21 cellular contexts compared by ENCODE assay signal in the genomic region with DNA sequence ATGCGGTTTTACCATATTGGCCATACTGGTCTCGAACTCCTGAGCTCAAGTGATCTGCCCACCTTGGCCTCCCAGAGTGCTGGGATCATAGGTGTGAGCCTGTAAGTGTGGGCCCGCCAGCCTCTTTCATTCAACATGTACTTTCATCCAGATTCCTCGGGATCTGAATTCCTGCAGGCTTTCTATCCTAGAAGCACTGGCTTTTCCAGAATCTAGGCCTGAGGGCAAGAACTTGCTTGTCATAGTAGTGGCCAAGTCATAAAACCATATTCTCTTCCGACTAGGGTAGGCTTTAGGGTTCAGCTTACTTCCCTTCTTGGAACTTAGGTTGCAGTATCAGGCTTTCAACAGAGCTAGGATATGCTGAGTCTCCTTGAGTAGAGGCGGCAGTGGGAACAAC. TPM values are rescaled to one million over a fixed set of nuclear protein-coding genes. Genes with fewer than 3 reads are reported as not detected.
DNase-seq lines count a peak whose midpoint lies in the region; ATAC-seq, FAIRE-seq and TF ChIP-seq lines count a peak whose summit lies in the region.
"Had no signal": no experiment of that assay in that cellular context is flagged by ENCODE, and none has a peak within 500 bp of the region (broad histone marks: within the 10 kb centered on the region; RNA-seq: fewer than 3 reads in every experiment).

No MANE protein-coding gene starts in this region.

- ATAC-seq in activated T-cell treated with anti-CD3 and anti-CD28 coated beads, Interleukin-2, amount 50 U/mL, for 72 hours (replicated peaks in 1 of 2): no peak
- ATAC-seq in K562 (no peak), GM19463 (IDR thresholded peaks at IDR 0.05; ENCODE audit: unreplicated experiment) (no peak)
- ATAC-seq: body of pancreas, gastroesophageal sphincter had no signal

- no peaks in the 10 kb centered on the region for H3K9me3 Mint-ChIP-seq in activated T-cell treated with anti-CD3 and anti-CD28 coated beads, Interleukin-2, amount 50 U/mL, for 72 hours

- no peaks in the 10 kb centered on the region for H3K9me2 ChIP-seq in OCI-LY7 (ENCODE audit: insufficient read depth, low read length)

- FAIRE-seq in K562 (lab: Jason Lieb, UNC): peak; percentile 52

- H3K79me2 ChIP-seq in OCI-LY7 (ENCODE audit: insufficient read depth, low read depth, low read length) (peaks cover 51% of the 10 kb centered on the region), K562 (ENCODE audit: control insufficient read depth, insufficient read depth, low read length) (peaks cover 13% of the 10 kb centered on the region)
- H3K79me2 ChIP-seq: parathyroid adenoma had no signal

- POLR2A ChIA-PET in OCI-LY7 (lab: Charles Lee): interaction anchor here (0.6 to 1.9 kb wide), 10 partner anchors 10 to 187 kb away, joined by 3 to 8 read pairs (median 4); partner anchors contain the start of genes PRMT7 and SLC7A6OS
- POLR2A ChIA-PET in K562 (lab: Yijun Ruan, JAX): interaction anchor here (0.6 to 1.5 kb wide), 8 partner anchors 8 to 509 kb away, joined by 3 to 7 read pairs (median 4); partner anchors contain the start of genes DDX28, DUS2, PRMT7 and SLC7A6

- no peak overlapping the region for H3K4me3 Mint-ChIP-seq in activated T-cell treated with anti-CD3 and anti-CD28 coated beads, Interleukin-2, amount 50 U/mL, for 72 hours

- BruUV-seq in OCI-LY7 (replicated peaks; lab: Mats Ljungman, UMichigan): no TSS peak
- BruUV-seq in K562 (replicated peaks; lab: Mats Ljungman, UMichigan): no TSS peak

- H3K4me2 ChIP-seq in OCI-LY7 (ENCODE audit: low read length) (peak overlapping the region; percentile 91), K562 (ENCODE audit: insufficient read depth, low read length) (no peak overlapping the region)

- H4K20me1 ChIP-seq in OCI-LY7 (ENCODE audit: insufficient read depth, low read length) (no peaks in the 10 kb centered on the region), K562 (replicated peaks; ENCODE audit: control insufficient read depth, insufficient read depth, low read length) (no peaks in the 10 kb centered on the region; the same call in 1 of the 2 replicates)

- no peak for TF ChIP-seq RAD21 in K562 (CRISPR knock-in tag; conservative IDR thresholded peaks at IDR 0.05 in 1 of 2, IDR thresholded peaks at IDR 0.05 in 1 of 2)

- in situ Hi-C loops in K562 (cut with MboI): no loop called here

- no peak for DNase-seq in activated T-cell treated with anti-CD3 and anti-CD28 coated beads, Interleukin-2, amount 50 U/mL, for 72 hours
- DNase-seq in activated T-cell treated with anti-CD3 and anti-CD28 coated beads, Interleukin-2, amount 50 U/mL, for 48 hours: no peak
- DNase-seq in OCI-LY7 (ENCODE audit: low spot score): no peak
- DNase-seq in K562 (ENCODE audit: extremely low read depth in 1 of 4, low spot score in 3 of 4): no peak
- DNase-seq in thyroid gland: no peak
- DNase-seq in WERI-Rb-1: no peak
- DNase-seq in suprapubic skin (ENCODE audit: low spot score in 2 of 2): no peak
- DNase-seq: ACHN; body of pancreas; COR-L47; lower lobe of right lung; NCI-H146; NCI-H226; stimulated activated CD4-positive, alpha-beta T cell treated with anti-CD3 and anti-CD28 coated beads, Interleukin-4, amount 100 ng/mL, for 4 hours had no signal

- H3K27ac Mint-ChIP-seq in activated T-cell treated with anti-CD3 and anti-CD28 coated beads, Interleukin-2, amount 50 U/mL, for 72 hours: peak overlapping the region; percentile 82

- TF ChIP-seq POLR2A in K562 (conservative IDR thresholded peaks at IDR 0.05) (no peak), thyroid gland (IDR thresholded peaks at IDR 0.05) (no peak), suprapubic skin (IDR thresholded peaks at IDR 0.05) (no peak)

- H3K9me3 ChIP-seq in OCI-LY7 (ENCODE audit: low read length): no peaks in the 10 kb centered on the region
- H3K9me3 ChIP-seq in K562 (replicated peaks; ENCODE audit: control insufficient read depth, insufficient read depth, low read depth, low read length): no peaks in the 10 kb centered on the region
- no peaks in the 10 kb centered on the region for H3K9me3 ChIP-seq in thyroid gland
- no peaks in the 10 kb centered on the region for H3K9me3 ChIP-seq in WERI-Rb-1 (ENCODE audit: severe bottlenecking)
- no peaks in the 10 kb centered on the region for H3K9me3 ChIP-seq in suprapubic skin
- H3K9me3 ChIP-seq: body of pancreas, gastroesophageal sphincter, lower lobe of right lung had no signal

- no peaks in the 10 kb centered on the region for H3K9me1 ChIP-seq in K562 (ENCODE audit: control insufficient read depth, insufficient read depth, low read length)

- peaks cover 76% of the 10 kb centered on the region for H3K4me1 Mint-ChIP-seq in activated T-cell treated with anti-CD3 and anti-CD28 coated beads, Interleukin-2, amount 50 U/mL, for 72 hours (ENCODE audit: low read depth)

- H3K4me3 ChIP-seq in OCI-LY7 (ENCODE audit: low read depth, low read length, poor library complexity, severe bottlenecking) (peak overlapping the region; percentile 44), K562 (no peak overlapping the region), thyroid gland (replicated peaks in 1 of 3) (no peak overlapping the region), WERI-Rb-1 (ENCODE audit: low read depth, low read length) (no peak overlapping the region), suprapubic skin (no peak overlapping the region)
- H3K4me3 ChIP-seq: body of pancreas, coronary artery, gastroesophageal sphincter, lower lobe of right lung, skin epidermis had no signal

- H2AFZ ChIP-seq in OCI-LY7 (ENCODE audit: low read length): no peak overlapping the region
- no peak overlapping the region for H2AFZ ChIP-seq in K562 (ENCODE audit: low read depth, low read length)
- H2AFZ ChIP-seq: parathyroid adenoma had no signal

- no peaks in the 10 kb centered on the region for H3K27me3 ChIP-seq in K562 (ENCODE audit: control insufficient read depth in 2 of 2, insufficient read depth in 2 of 2, low read length in 2 of 2)
- no peaks in the 10 kb centered on the region for H3K27me3 ChIP-seq in thyroid gland
- H3K27me3 ChIP-seq in WERI-Rb-1 (ENCODE audit: insufficient read depth, low read depth, severe bottlenecking): no peaks in the 10 kb centered on the region
- no peaks in the 10 kb centered on the region for H3K27me3 ChIP-seq in suprapubic skin
- H3K27me3 ChIP-seq: body of pancreas, gastroesophageal sphincter had no signal

- no peak overlapping the region for H3K9ac ChIP-seq in K562 (ENCODE audit: insufficient read depth in 1 of 2, low read depth in 2 of 2, low read length in 2 of 2)
- H3K9ac ChIP-seq: parathyroid adenoma had no signal

- CTCF ChIA-PET in OCI-LY7 (lab: Charles Lee; ENCODE audit: unreplicated experiment): interaction anchor here (0.7 kb wide), 1 partner anchor 22 kb away, joined by 3 read pairs; no protein-coding TSS in a partner anchor
- CTCF ChIA-PET in K562 (lab: Yijun Ruan, JAX; ENCODE audit: low intra/inter-chr PET ratio): no interaction called here

- peaks cover 6 to 24% of the 10 kb centered on the region in 2 donors for H3K36me3 Mint-ChIP-seq in activated T-cell treated with anti-CD3 and anti-CD28 coated beads, Interleukin-2, amount 50 U/mL, for 72 hours (ENCODE audit: insufficient read depth in 2 of 2)

- H3K27me3 Mint-ChIP-seq in activated T-cell treated with anti-CD3 and anti-CD28 coated beads, Interleukin-2, amount 50 U/mL, for 72 hours (ENCODE audit: low read depth): no peaks in the 10 kb centered on the region

- TF ChIP-seq CTCF in OCI-LY7 (conservative IDR thresholded peaks at IDR 0.05; ENCODE audit: low read length) (no peak), K562 (IDR thresholded peaks at IDR 0.05 in 2 of 3, conservative IDR thresholded peaks at IDR 0.05 in 1 of 3; ENCODE audit: insufficient read depth in 2 of 3, low read depth in 1 of 3, low read length in 3 of 3) (no peak), thyroid gland (IDR thresholded peaks at IDR 0.05) (no peak), WERI-Rb-1 (IDR thresholded peaks at IDR 0.05; ENCODE audit: low read depth, low read length) (no peak), suprapubic skin (IDR thresholded peaks at IDR 0.05) (no peak)

- intact Hi-C loops in OCI-LY7 (cut with micrococcal nuclease; ENCODE audit: unreplicated experiment) (no loop called here), K562 (cut with micrococcal nuclease) (no loop called here), thyroid gland (cut with DNase I) (no loop called here)

- peaks cover 76% of the 10 kb centered on the region for H3K4me1 ChIP-seq in OCI-LY7 (ENCODE audit: insufficient read depth, low read length, poor library complexity, severe bottlenecking)
- peaks cover 0 to 15% of the 10 kb centered on the region in 2 experiments; a peak in 4 of 5 replicates for H3K4me1 ChIP-seq in K562 (replicated peaks in 1 of 2; ENCODE audit: control insufficient read depth in 2 of 2, insufficient read depth in 2 of 2, low read length in 2 of 2)
- peaks cover 30 to 76% of the 10 kb centered on the region in 2 donors for H3K4me1 ChIP-seq in thyroid gland
- H3K4me1 ChIP-seq in suprapubic skin: peaks cover 60% of the 10 kb centered on the region
- H3K4me1 ChIP-seq: body of pancreas, parathyroid adenoma had no signal

- TF ChIP-seq EP300 in K562 (IDR thresholded peaks at IDR 0.05; ENCODE audit: low read length): no peak
- no peak for TF ChIP-seq EP300 in suprapubic skin (IDR thresholded peaks at IDR 0.05)

- H3K27ac ChIP-seq in OCI-LY7 (ENCODE audit: low read depth, low read length, poor library complexity, severe bottlenecking) (peak overlapping the region; percentile 97), K562 (ENCODE audit: extremely low read depth, low read depth, low read length) (no peak overlapping the region), thyroid gland (peak overlapping the region in 2 of 3 donors; percentile 51 to 77), WERI-Rb-1 (no peak overlapping the region), suprapubic skin (no peak overlapping the region)
- H3K27ac ChIP-seq: body of pancreas, coronary artery, gastroesophageal sphincter, lower lobe of right lung, parathyroid adenoma, RWPE1 had no signal

- H3K36me3 ChIP-seq in OCI-LY7 (ENCODE audit: insufficient read depth, low read length): peaks cover 57% of the 10 kb centered on the region
- peaks cover 54% of the 10 kb centered on the region for H3K36me3 ChIP-seq in K562 (ENCODE audit: control insufficient read depth, insufficient read depth, low read length)
- H3K36me3 ChIP-seq in thyroid gland: peaks cover 6 to 11% of the 10 kb centered on the region in 2 donors
- H3K36me3 ChIP-seq in WERI-Rb-1: peaks cover 30% of the 10 kb centered on the region
- H3K36me3 ChIP-seq in suprapubic skin: peaks cover 7% of the 10 kb centered on the region

- 88% methylated on average over 6 of the region's 6 CpGs for WGBS in K562 (ENCODE audit: insufficient coverage, low coverage, missing lambda C conversion rate)
- whole genome bisulfite sequencing in thyroid gland, 2 donors: 97 to 99% methylated on average over 6 of the region's 6 CpGs
- 79% methylated on average over 6 of the region's 6 CpGs for WGBS in suprapubic skin

RNA-seq across cellular contexts. Expression of gene SLC7A6, which starts 15.4 kb away (rescaled TPM):
- total RNA-seq in activated T-cell treated with anti-CD3 and anti-CD28 coated beads, Interleukin-2, amount 50 U/mL, for 72 hours: 100 to 1,000 TPM in 1 of 2 donors, 10 to 100 TPM in 1; 99.8 to 131 TPM
- 50.9 and 53.1 TPM in 2 replicates for total RNA-seq in OCI-LY7 (2014; rRNA removed; shearing (Covaris generic))
- total RNA-seq in OCI-LY7 (2022): 79.5 and 98.8 TPM in 2 replicates
- 281 and 367 TPM in 2 replicates for total RNA-seq in K562 (2011; cell fraction: chromatin; rRNA removed; ENCODE audit: low replicate concordance)
- total RNA-seq in K562 (2011; cell fraction: nucleolus; rRNA removed): 181 and 198 TPM in 2 replicates
- total RNA-seq in K562 (2011; cell fraction: nucleoplasm; rRNA removed): 210 and 290 TPM in 2 replicates
- total RNA-seq in K562 (2014; rRNA removed): 18.8 and 26.2 TPM in 2 replicates
- total RNA-seq in K562 (2014; rRNA removed; fragmentation: Illumina TruSeq; extraction: Trizol): 29.8 and 33.6 TPM in 2 replicates
- 27.7 and 28.7 TPM in 2 replicates for total RNA-seq in K562 (2015; rRNA removed; fragmentation: Illumina TruSeq; extraction: Trizol)
- 58.0 and 59.8 TPM in 2 replicates for total RNA-seq in K562 (2021)
- 55.7 and 60.1 TPM in 2 replicates for polyA plus RNA-seq in K562 (2011; rRNA removed)
- polyA plus RNA-seq in K562 (2011; cell fraction: cytosol; rRNA removed): 63.4 and 107 TPM in 2 replicates
- 196 and 243 TPM in 2 replicates for polyA plus RNA-seq in K562 (2011; cell fraction: nucleus; rRNA removed)
- polyA plus RNA-seq in K562 (2012): 24.5 and 25.3 TPM in 2 replicates
- 51.9 and 53.3 TPM in 2 replicates for polyA plus RNA-seq in K562 (2014; fragmentation: Illumina TruSeq; extraction: Trizol)
- 10 to 100 TPM; 12.6 to 12.8 TPM for polyA plus RNA-seq in K562 (2014; fragmentation: Nextera tagmentation; extraction: Ambion mirVana)
- polyA plus RNA-seq in K562 (2014; rRNA removed): 38.6 and 44.6 TPM in 2 replicates
- 73.8 and 89.0 TPM in 2 replicates for polyA minus RNA-seq in K562 (2011; rRNA and poly(A)+ RNA removed)
- 29.8 and 51.2 TPM in 2 replicates for polyA minus RNA-seq in K562 (2011; cell fraction: cytosol; rRNA and poly(A)+ RNA removed)
- polyA minus RNA-seq in K562 (2011; cell fraction: nucleus; rRNA and poly(A)+ RNA removed): 43.2 and 62.4 TPM in 2 replicates
- total RNA-seq in thyroid gland: 100 to 1,000 TPM in 1 of 4 donors, 10 to 100 TPM in 3; 73.1 to 116 (median 85.7) TPM
- total RNA-seq in suprapubic skin: 100 to 1,000 TPM in 1 of 4 donors, 10 to 100 TPM in 3; 31.5 to 167 (median 49.0) TPM

RNA-seq across cellular contexts. Expression of gene SLC7A6OS, which starts 31.0 kb away (rescaled TPM):
- total RNA-seq in activated T-cell treated with anti-CD3 and anti-CD28 coated beads, Interleukin-2, amount 50 U/mL, for 72 hours: 10 to 100 TPM; 21.9 to 25.8 TPM
- 28.6 and 35.2 TPM in 2 replicates for total RNA-seq in OCI-LY7 (2014; rRNA removed; shearing (Covaris generic))
- total RNA-seq in OCI-LY7 (2022): 33.4 and 35.8 TPM in 2 replicates
- total RNA-seq in K562 (2011; cell fraction: chromatin; rRNA removed; ENCODE audit: low replicate concordance): 26.2 and 38.5 TPM in 2 replicates
- total RNA-seq in K562 (2011; cell fraction: nucleolus; rRNA removed): 20.0 and 22.3 TPM in 2 replicates
- 30.6 and 38.6 TPM in 2 replicates for total RNA-seq in K562 (2011; cell fraction: nucleoplasm; rRNA removed)
- total RNA-seq in K562 (2014; rRNA removed): 16.5 and 18.7 TPM in 2 replicates
- total RNA-seq in K562 (2014; rRNA removed; fragmentation: Illumina TruSeq; extraction: Trizol): 17.6 and 17.8 TPM in 2 replicates
- 21.1 and 23.6 TPM in 2 replicates for total RNA-seq in K562 (2015; rRNA removed; fragmentation: Illumina TruSeq; extraction: Trizol)
- total RNA-seq in K562 (2021): 22.1 and 24.3 TPM in 2 replicates
- polyA plus RNA-seq in K562 (2011; rRNA removed): 14.0 and 17.2 TPM in 2 replicates
- polyA plus RNA-seq in K562 (2011; cell fraction: cytosol; rRNA removed): 7.5 and 8.8 TPM in 2 replicates
- polyA plus RNA-seq in K562 (2011; cell fraction: nucleus; rRNA removed): 27.5 and 29.9 TPM in 2 replicates
- polyA plus RNA-seq in K562 (2012): 11.1 and 12.5 TPM in 2 replicates
- polyA plus RNA-seq in K562 (2014; fragmentation: Illumina TruSeq; extraction: Trizol): 16.6 and 18.7 TPM in 2 replicates
- 1 to 10 TPM; 2.7 to 4.5 TPM for polyA plus RNA-seq in K562 (2014; fragmentation: Nextera tagmentation; extraction: Ambion mirVana)
- 15.5 and 25.3 TPM in 2 replicates for polyA plus RNA-seq in K562 (2014; rRNA removed)
- polyA minus RNA-seq in K562 (2011; rRNA and poly(A)+ RNA removed): 16.2 and 16.7 TPM in 2 replicates
- polyA minus RNA-seq in K562 (2011; cell fraction: cytosol; rRNA and poly(A)+ RNA removed): 4.7 and 6.0 TPM in 2 replicates
- polyA minus RNA-seq in K562 (2011; cell fraction: nucleus; rRNA and poly(A)+ RNA removed): 12.8 and 18.1 TPM in 2 replicates
- total RNA-seq in thyroid gland: 10 to 100 TPM; 13.4 to 25.8 (median 18.7) TPM
- total RNA-seq in suprapubic skin: 10 to 100 TPM in 2 of 4 donors, 1 to 10 TPM in 2; 8.8 to 18.1 (median 10.1) TPM

RNA-seq across cellular contexts. Expression of gene PRMT7, which starts 31.1 kb away (rescaled TPM):
- 10 to 100 TPM; 71.2 to 75.9 TPM for total RNA-seq in activated T-cell treated with anti-CD3 and anti-CD28 coated beads, Interleukin-2, amount 50 U/mL, for 72 hours
- total RNA-seq in OCI-LY7 (2014; rRNA removed; shearing (Covaris generic)): 75.3 and 85.1 TPM in 2 replicates
- 80.4 and 85.5 TPM in 2 replicates for total RNA-seq in OCI-LY7 (2022)
- 222 and 419 TPM in 2 replicates for total RNA-seq in K562 (2011; cell fraction: chromatin; rRNA removed; ENCODE audit: low replicate concordance)
- total RNA-seq in K562 (2011; cell fraction: nucleolus; rRNA removed): 230 and 239 TPM in 2 replicates
- 180 and 199 TPM in 2 replicates for total RNA-seq in K562 (2011; cell fraction: nucleoplasm; rRNA removed)
- total RNA-seq in K562 (2014; rRNA removed): 78.3 and 90.2 TPM in 2 replicates
- 48.0 and 56.7 TPM in 2 replicates for total RNA-seq in K562 (2014; rRNA removed; fragmentation: Illumina TruSeq; extraction: Trizol)
- total RNA-seq in K562 (2015; rRNA removed; fragmentation: Illumina TruSeq; extraction: Trizol): 69.7 and 73.1 TPM in 2 replicates
- 78.6 and 79.4 TPM in 2 replicates for total RNA-seq in K562 (2021)
- polyA plus RNA-seq in K562 (2011; rRNA removed): 69.9 and 74.1 TPM in 2 replicates
- polyA plus RNA-seq in K562 (2011; cell fraction: cytosol; rRNA removed): 63.9 and 89.3 TPM in 2 replicates
- polyA plus RNA-seq in K562 (2011; cell fraction: nucleus; rRNA removed): 335 and 470 TPM in 2 replicates
- polyA plus RNA-seq in K562 (2012): 59.7 and 71.7 TPM in 2 replicates
- 66.6 and 85.9 TPM in 2 replicates for polyA plus RNA-seq in K562 (2014; fragmentation: Illumina TruSeq; extraction: Trizol)
- 10 to 100 TPM in 1 of 2 experiments, 1 to 10 TPM in 1; 6.4 to 12.6 TPM for polyA plus RNA-seq in K562 (2014; fragmentation: Nextera tagmentation; extraction: Ambion mirVana)
- 83.7 and 88.8 TPM in 2 replicates for polyA plus RNA-seq in K562 (2014; rRNA removed)
- 70.0 and 109 TPM in 2 replicates for polyA minus RNA-seq in K562 (2011; rRNA and poly(A)+ RNA removed)
- 49.6 and 60.8 TPM in 2 replicates for polyA minus RNA-seq in K562 (2011; cell fraction: cytosol; rRNA and poly(A)+ RNA removed)
- 92.9 and 103 TPM in 2 replicates for polyA minus RNA-seq in K562 (2011; cell fraction: nucleus; rRNA and poly(A)+ RNA removed)
- total RNA-seq in thyroid gland: 10 to 100 TPM; 41.7 to 57.0 (median 46.9) TPM
- total RNA-seq in suprapubic skin: 100 to 1,000 TPM in 1 of 4 donors, 10 to 100 TPM in 3; 38.8 to 101 (median 69.9) TPM

RNA-seq across cellular contexts. Expression of gene PLA2G15, which starts 34.6 kb away (rescaled TPM):
- total RNA-seq in activated T-cell treated with anti-CD3 and anti-CD28 coated beads, Interleukin-2, amount 50 U/mL, for 72 hours: 1 to 10 TPM; 6.1 to 7.6 TPM
- total RNA-seq in OCI-LY7 (2014; rRNA removed; shearing (Covaris generic)): 38.9 and 46.2 TPM in 2 replicates
- total RNA-seq in OCI-LY7 (2022) (27.5 and 36.8 TPM in 2 replicates), K562 (2014; rRNA removed) (7.5 and 8.9 TPM in 2 replicates), K562 (2014; rRNA removed; fragmentation: Illumina TruSeq; extraction: Trizol) (3.1 and 4.6 TPM in 2 replicates), K562 (2015; rRNA removed; fragmentation: Illumina TruSeq; extraction: Trizol) (4.8 and 5.0 TPM in 2 replicates), K562 (2021) (8.6 and 9.1 TPM in 2 replicates), thyroid gland (10 to 100 TPM; 20.8 to 40.3 (median 38.4) TPM), suprapubic skin (10 to 100 TPM; 11.2 to 26.6 (median 23.6) TPM)
- total RNA-seq in K562 (2011; cell fraction: chromatin; rRNA removed; ENCODE audit: low replicate concordance): 19.2 and 54.6 TPM in 2 replicates
- total RNA-seq in K562 (2011; cell fraction: nucleolus; rRNA removed): 35.1 and 45.2 TPM in 2 replicates
- 25.2 and 30.1 TPM in 2 replicates for total RNA-seq in K562 (2011; cell fraction: nucleoplasm; rRNA removed)
- polyA plus RNA-seq in K562 (2011; rRNA removed) (7.6 and 11.8 TPM in 2 replicates), K562 (2014; fragmentation: Illumina TruSeq; extraction: Trizol) (4.0 and 5.9 TPM in 2 replicates), K562 (2014; fragmentation: Nextera tagmentation; extraction: Ambion mirVana) (1 to 10 TPM in 1 of 2 experiments, under 1 TPM in 1; 0.42 to 1.1 TPM), K562 (2014; rRNA removed) (6.1 and 6.6 TPM in 2 replicates)
- 8.9 and 16.0 TPM in 2 replicates for polyA plus RNA-seq in K562 (2011; cell fraction: cytosol; rRNA removed)
- polyA plus RNA-seq in K562 (2011; cell fraction: nucleus; rRNA removed): 11.9 and 20.4 TPM in 2 replicates
- polyA plus RNA-seq in K562 (2012): 7.1 and 14.4 TPM in 2 replicates
- polyA minus RNA-seq in K562 (2011; rRNA and poly(A)+ RNA removed): 7.5 and 7.6 TPM in 2 replicates
- polyA minus RNA-seq in K562 (2011; cell fraction: cytosol; rRNA and poly(A)+ RNA removed): 7.8 and 9.6 TPM in 2 replicates
- 6.3 and 6.7 TPM in 2 replicates for polyA minus RNA-seq in K562 (2011; cell fraction: nucleus; rRNA and poly(A)+ RNA removed)

RNA-seq across cellular contexts. Expression of gene ESRP2, which starts 43.8 kb away (rescaled TPM):
- total RNA-seq in activated T-cell treated with anti-CD3 and anti-CD28 coated beads, Interleukin-2, amount 50 U/mL, for 72 hours: under 1 TPM; 0.31 to 0.63 TPM
- 0.08 TPM in 1 of 2 replicates, not detected in the other for total RNA-seq in OCI-LY7 (2014; rRNA removed; shearing (Covaris generic))
- total RNA-seq in OCI-LY7 (2022) (not detected in 2 replicates), K562 (2014; rRNA removed) (0.05 TPM in 1 of 2 replicates, not detected in the other), K562 (2014; rRNA removed; fragmentation: Illumina TruSeq; extraction: Trizol) (not detected in 2 replicates), K562 (2015; rRNA removed; fragmentation: Illumina TruSeq; extraction: Trizol) (not detected in 2 replicates), K562 (2021) (0.07 and 0.36 TPM in 2 replicates), thyroid gland (10 to 100 TPM; 42.9 to 86.9 (median 50.5) TPM), suprapubic skin (100 to 1,000 TPM in 2 of 4 donors, 10 to 100 TPM in 2; 77.0 to 133 (median 99.7) TPM)
- total RNA-seq in K562 (2011; cell fraction: chromatin; rRNA removed; ENCODE audit: low replicate concordance): 0.39 TPM in 1 of 2 replicates, not detected in the other
- not detected in 2 replicates for total RNA-seq in K562 (2011; cell fraction: nucleolus; rRNA removed)
- not detected in 2 replicates for total RNA-seq in K562 (2011; cell fraction: nucleoplasm; rRNA removed)
- polyA plus RNA-seq in K562 (2011; rRNA removed) (0.09 TPM in 1 of 2 replicates, not detected in the other), K562 (2014; fragmentation: Illumina TruSeq; extraction: Trizol) (not detected in 2 replicates), K562 (2014; fragmentation: Nextera tagmentation; extraction: Ambion mirVana) (under 1 TPM in 1 of 2 experiments, not detected in 1; 0.15 TPM), K562 (2014; rRNA removed) (not detected in 2 replicates)
- not detected in 2 replicates for polyA plus RNA-seq in K562 (2011; cell fraction: cytosol; rRNA removed)
- polyA plus RNA-seq in K562 (2011; cell fraction: nucleus; rRNA removed): 0.07 TPM in 1 of 2 replicates, not detected in the other
- 0.17 and 0.39 TPM in 2 replicates for polyA plus RNA-seq in K562 (2012)
- polyA minus RNA-seq in K562 (2011; rRNA and poly(A)+ RNA removed): not detected in 2 replicates
- polyA minus RNA-seq in K562 (2011; cell fraction: cytosol; rRNA and poly(A)+ RNA removed): 1.3 TPM in 1 of 2 replicates, not detected in the other
- 0.27 TPM in 1 of 2 replicates, not detected in the other for polyA minus RNA-seq in K562 (2011; cell fraction: nucleus; rRNA and poly(A)+ RNA removed)
- total RNA-seq: T-helper 1 cell treated with Interleukin-12 subunit alpha and Interleukin-12 subunit beta and Interleukin-4 antibody, amounts not matched to agents 30 ng/mL and 1 ng/mL, for 36 hours had no signal

Comparison
In these comparisons a context has a peak if more than half of its experiments do, and no peak if none do; other contexts are left out.
1. H3K27ac ChIP-seq: peak in OCI-LY7 (single experiment) and thyroid gland (2 of 3); none in K562 (single experiment), WERI-Rb-1 (single experiment) and suprapubic skin (single experiment).